In genomic region chr14:30709201-30709600, GRCh38 we compare ENCODE assay signal across 34 cellular contexts.
"Had no signal": no experiment of that assay in that cellular context is flagged by ENCODE, and none has a peak within 500 bp of the region (broad histone marks: within the 10 kb centered on the region; RNA-seq: fewer than 3 reads in every experiment).

No MANE protein-coding gene starts in this region.

- H3K27me3 ChIP-seq: MG63 had no signal

- H3K4me3 ChIP-seq: MG63 had no signal

- DNase-seq: Karpas-422, Kasumi-1, KG1, MG63, MM.1S, MV-4-11, NCI-H1048, NCI-H1092, NCI-H1092 treated with DMSO at 0.1 percent for 48 hours, NCI-H1105, NCI-H1105 treated with DMSO at 0.1 percent for 48 hours, NCI-H1417, NCI-H1417 treated with DMSO at 0.1 percent for 48 hours, NCI-H1436, NCI-H1436 treated with DMSO at 0.1 percent for 48 hours, NCI-H146, NCI-H1694, NCI-H1694 treated with DMSO at 0.1 percent for 48 hours, NCI-H187, NCI-H187 treated with DMSO at 0.1 percent for 48 hours, NCI-H1930, NCI-H2029, NCI-H2029 treated with DMSO at 0.1 percent for 48 hours, NCI-H2081, NCI-H2081 treated with DMSO at 0.1 percent for 48 hours, NCI-H2107, NCI-H2171, NCI-H2171 treated with DMSO at 0.1 percent for 48 hours, NCI-H2227 treated with DMSO at 0.1 percent for 48 hours, NCI-H226, NCI-H345, NCI-H446, NCI-H446 treated with DMSO at 0.1 percent for 48 hours had no signal

- H3K27ac ChIP-seq: KMS-11 had no signal

- H3K36me3 ChIP-seq: MG63 had no signal

- H3K9me3 ChIP-seq: MG63 had no signal
